ENCODE assay signal across 8 cellular contexts in the genomic region with DNA sequence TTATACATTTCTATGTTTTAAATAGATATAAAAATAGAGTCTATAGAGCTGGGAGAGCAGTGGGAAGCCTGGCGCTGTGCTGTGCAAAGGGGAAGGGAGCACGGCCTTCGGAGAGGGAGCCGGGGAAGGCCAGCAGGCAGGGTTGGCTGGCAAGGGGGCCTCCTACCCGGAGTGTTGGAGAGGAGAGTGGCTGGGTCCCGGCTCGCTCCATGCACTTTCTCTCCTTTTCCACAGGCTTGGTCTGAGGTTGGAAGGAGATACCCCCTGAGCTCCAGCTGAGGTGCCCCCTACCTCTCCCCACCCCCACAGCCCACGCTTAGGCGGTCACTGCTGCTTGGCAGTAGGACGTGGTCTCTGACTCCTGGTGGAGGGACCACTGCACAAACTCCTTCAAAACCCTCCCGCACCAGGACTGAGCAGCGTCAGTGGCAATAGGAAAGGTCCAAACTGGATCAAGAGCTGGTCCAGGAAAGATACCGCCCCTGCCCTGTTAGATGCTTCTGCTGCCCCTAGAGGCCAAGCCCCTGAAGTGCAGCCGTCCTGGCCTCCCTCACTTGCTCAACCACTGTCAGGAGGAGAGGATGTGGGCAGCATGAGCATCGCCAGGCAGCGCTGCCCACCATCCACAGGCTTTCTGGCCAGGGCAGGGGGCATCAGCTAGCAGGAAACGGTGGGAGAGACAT. TPM values are rescaled to one million over a fixed set of nuclear protein-coding genes. Genes with fewer than 3 reads are reported as not detected.
DNase-seq lines count a peak whose midpoint lies in the region; ATAC-seq and TF ChIP-seq lines count a peak whose summit lies in the region.

No MANE protein-coding gene starts in this region.

- no peaks in the 10 kb centered on the region for H3K27me3 ChIP-seq in lower lobe of right lung (ENCODE audit: low read depth)

- intact Hi-C loops in lower lobe of right lung (cut with DNase I), result no loop called here

- peak; percentile 81 for ATAC-seq in GM21529 (IDR thresholded peaks at IDR 0.05; ENCODE audit: unreplicated experiment)
- ATAC-seq in lower lobe of right lung, result peak; percentile 82 to 86
- ATAC-seq in HG03571 (IDR thresholded peaks at IDR 0.05; ENCODE audit: unreplicated experiment), result no peak

- peak; percentile 89 for TF ChIP-seq CTCF in lower lobe of right lung (IDR thresholded peaks at IDR 0.05)

- DNase-seq in DMS53 (lab: John Stamatoyannopoulos, UW) (peak; percentile 78), NCI-H1930 (lab: John Stamatoyannopoulos, UW) (peak; percentile 30 to 51), cerebellum (ENCODE audit: low spot score) (peak; percentile 80), lower lobe of right lung (peak; percentile 74)
- DNase-seq in activated CD4-positive, alpha-beta T cell treated with anti-CD3 and anti-CD28 coated beads for 24 hours (ENCODE audit: low read depth in 2 of 2), result peak; percentile 38 to 62
- peak; percentile 16 for DNase-seq in stimulated activated CD8-positive, alpha-beta memory T cell treated with anti-CD3 and anti-CD28 coated beads, Interleukin-12 subunit alpha, Interleukin-12 subunit beta, amount 100 ng/mL, for 24 hours (ENCODE audit: extremely low read depth)

- no peaks in the 10 kb centered on the region for H3K9me3 ChIP-seq in lower lobe of right lung

- no peak overlapping the region for H3K4me3 ChIP-seq in lower lobe of right lung

- no peaks in the 10 kb centered on the region for H3K36me3 ChIP-seq in lower lobe of right lung

- no peaks in the 10 kb centered on the region for H3K4me1 ChIP-seq in lower lobe of right lung

- no peak overlapping the region for H3K27ac ChIP-seq in lower lobe of right lung

RNA-seq across cellular contexts. Expression of a gene that starts 52.9 kb away (rescaled TPM):
- total RNA-seq in cerebellum (62.3 TPM), lower lobe of right lung (not detected)

Comparison
In these comparisons a context has a peak if more than half of its experiments do, and no peak if none do; other contexts are left out.
1. DNase-seq: peak in every context shown above with its lines; median percentile 80 in cerebellum; 78 in DMS53; 74 in lower lobe of right lung; 50 in activated CD4-positive, alpha-beta T cell treated with anti-CD3 and anti-CD28 coated beads for 24 hours; 40 in NCI-H1930; 16 in stimulated activated CD8-positive, alpha-beta memory T cell treated with anti-CD3 and anti-CD28 coated beads, Interleukin-12 subunit alpha, Interleukin-12 subunit beta, amount 100 ng/mL, for 24 hours.
2. RNA of a gene that starts 52.9 kb away (total RNA-seq): 62.3 TPM in cerebellum (single experiment); not detected in lower lobe of right lung (single experiment); every median in the first group is over 10 times any median in the second.